1 cellular context compared by ENCODE assay signal in the genomic region with DNA sequence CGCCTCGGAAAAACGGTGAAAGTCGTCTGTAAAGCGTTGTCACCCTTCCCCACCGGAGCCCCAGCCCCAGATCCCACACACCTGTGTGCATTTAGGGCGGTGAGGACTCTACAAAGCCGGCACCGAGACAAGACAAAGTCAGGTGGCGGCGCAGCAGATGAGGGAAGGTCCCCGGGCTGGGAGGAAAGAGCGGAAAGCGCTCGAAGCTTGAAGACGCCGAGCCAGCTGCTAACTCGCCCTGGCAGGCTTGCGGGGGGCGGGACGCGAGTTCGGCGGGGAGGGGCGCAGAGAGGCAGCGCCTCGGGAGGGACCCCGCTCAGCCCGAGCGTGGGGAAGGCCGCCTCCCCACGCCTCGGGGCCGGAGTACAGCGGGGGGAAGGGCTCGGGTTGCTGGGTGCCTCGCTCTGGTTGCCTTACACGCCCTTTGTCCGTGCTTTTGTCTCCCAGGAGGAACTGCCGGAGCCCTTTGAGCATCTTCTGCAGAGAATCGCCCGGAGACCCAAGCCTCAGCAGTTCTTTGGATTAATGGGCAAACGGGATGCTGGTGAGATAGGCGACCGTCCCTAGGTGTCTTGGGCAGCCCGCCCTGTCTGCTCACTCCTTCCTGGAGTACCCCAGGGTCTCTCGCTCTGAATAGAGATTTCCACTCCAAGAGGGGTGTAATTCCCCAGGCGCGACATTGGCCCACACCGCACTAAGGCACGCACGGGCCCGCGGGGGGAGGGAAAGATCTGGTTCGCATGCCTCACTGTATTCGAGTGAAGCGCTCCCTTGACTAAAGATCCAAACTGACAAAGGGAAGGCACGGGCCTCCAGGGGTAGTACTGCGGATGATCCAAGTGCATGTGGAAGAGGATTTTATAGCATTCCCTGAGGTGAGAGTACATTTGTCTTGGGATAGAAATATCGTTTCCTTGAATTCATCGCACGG.
TF ChIP-seq lines count a peak whose summit lies in the region.

No MANE protein-coding gene starts in this region.

TF ChIP-seq in HepG2, 621 proteins besides CTCF, POLR2A, EP300 and RAD21 (continued from another document):
- TF ChIP-seq, protein P1, sequence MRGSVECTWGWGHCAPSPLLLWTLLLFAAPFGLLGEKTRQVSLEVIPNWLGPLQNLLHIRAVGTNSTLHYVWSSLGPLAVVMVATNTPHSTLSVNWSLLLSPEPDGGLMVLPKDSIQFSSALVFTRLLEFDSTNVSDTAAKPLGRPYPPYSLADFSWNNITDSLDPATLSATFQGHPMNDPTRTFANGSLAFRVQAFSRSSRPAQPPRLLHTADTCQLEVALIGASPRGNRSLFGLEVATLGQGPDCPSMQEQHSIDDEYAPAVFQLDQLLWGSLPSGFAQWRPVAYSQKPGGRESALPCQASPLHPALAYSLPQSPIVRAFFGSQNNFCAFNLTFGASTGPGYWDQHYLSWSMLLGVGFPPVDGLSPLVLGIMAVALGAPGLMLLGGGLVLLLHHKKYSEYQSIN (CRISPR knock-in tag; IDR thresholded peaks at IDR 0.05; ENCODE audit: borderline replicate concordance) = no peak
- TF ChIP-seq, protein P2, sequence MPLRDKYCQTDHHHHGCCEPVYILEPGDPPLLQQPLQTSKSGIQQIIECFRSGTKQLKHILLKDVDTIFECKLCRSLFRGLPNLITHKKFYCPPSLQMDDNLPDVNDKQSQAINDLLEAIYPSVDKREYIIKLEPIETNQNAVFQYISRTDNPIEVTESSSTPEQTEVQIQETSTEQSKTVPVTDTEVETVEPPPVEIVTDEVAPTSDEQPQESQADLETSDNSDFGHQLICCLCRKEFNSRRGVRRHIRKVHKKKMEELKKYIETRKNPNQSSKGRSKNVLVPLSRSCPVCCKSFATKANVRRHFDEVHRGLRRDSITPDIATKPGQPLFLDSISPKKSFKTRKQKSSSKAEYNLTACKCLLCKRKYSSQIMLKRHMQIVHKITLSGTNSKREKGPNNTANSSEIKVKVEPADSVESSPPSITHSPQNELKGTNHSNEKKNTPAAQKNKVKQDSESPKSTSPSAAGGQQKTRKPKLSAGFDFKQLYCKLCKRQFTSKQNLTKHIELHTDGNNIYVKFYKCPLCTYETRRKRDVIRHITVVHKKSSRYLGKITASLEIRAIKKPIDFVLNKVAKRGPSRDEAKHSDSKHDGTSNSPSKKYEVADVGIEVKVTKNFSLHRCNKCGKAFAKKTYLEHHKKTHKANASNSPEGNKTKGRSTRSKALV (CRISPR knock-in tag; IDR thresholded peaks at IDR 0.05) = no peak
- TF ChIP-seq ZBTB1 (CRISPR knock-in tag; IDR thresholded peaks at IDR 0.05; ENCODE audit: borderline replicate concordance) (no peak), BRD4 (CRISPR knock-in tag; IDR thresholded peaks at IDR 0.05) (no peak), KMT2A (CRISPR knock-in tag; IDR thresholded peaks at IDR 0.05) (no peak), SATB2 (CRISPR knock-in tag; IDR thresholded peaks at IDR 0.05) (no peak), MTF1 (CRISPR knock-in tag; IDR thresholded peaks at IDR 0.05) (no peak)
